ENCODE assay signal across 23 cellular contexts in the genomic region with DNA sequence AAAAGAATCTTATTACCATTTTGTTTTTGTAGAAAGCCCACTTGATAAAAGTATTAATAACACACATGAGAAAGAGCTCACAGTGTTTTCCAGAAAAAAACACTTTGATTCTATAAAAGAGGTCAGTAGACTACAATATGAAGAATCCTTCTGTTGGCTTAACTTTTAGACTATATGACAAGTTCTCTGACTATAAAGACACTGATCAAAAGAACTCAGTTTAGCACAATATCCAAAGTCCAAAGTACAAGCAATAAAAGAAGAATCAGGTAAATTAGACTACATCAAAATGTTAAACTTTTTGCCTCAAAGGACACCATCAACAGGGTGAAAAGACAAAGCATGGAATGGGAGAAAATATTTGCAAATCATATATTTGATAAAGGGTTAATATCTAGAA. TPM values are rescaled to one million over a fixed set of nuclear protein-coding genes. Genes with fewer than 3 reads are reported as not detected.
DNase-seq lines count a peak whose midpoint lies in the region; ATAC-seq and TF ChIP-seq lines count a peak whose summit lies in the region.
"Had no signal": no experiment of that assay in that cellular context is flagged by ENCODE, and none has a peak within 500 bp of the region (broad histone marks: within the 10 kb centered on the region; RNA-seq: fewer than 3 reads in every experiment).

No MANE protein-coding gene starts in this region.

- H2AFZ ChIP-seq in Loucy (ENCODE audit: low read length), result no peak overlapping the region
- H2AFZ ChIP-seq: GM23338 had no signal

- H3K36me3 Mint-ChIP-seq in T-helper 17 cell (ENCODE audit: low read depth), result no peaks in the 10 kb centered on the region
- H3K36me3 Mint-ChIP-seq: CD14-positive monocyte had no signal

- DNase-seq in T-helper 17 cell, result no peak
- DNase-seq in left colon, result no peak
- no peak for DNase-seq in middle frontal gyrus (ENCODE audit: extremely low spot score, low spot score)
- no peak for DNase-seq in heart right ventricle
- no peak for DNase-seq in psoas muscle
- DNase-seq: 8988T; ACHN; AML-193; BE2C; Calu3; CD4-positive, alpha-beta T cell; CD8-positive, alpha-beta memory T cell; COR-L47; DMS53; DMS79 treated with DMSO at 0.1 percent for 48 hours; GF-D8; H9 had no signal

- H3K4me2 ChIP-seq in Loucy (ENCODE audit: low read depth, low read length, poor library complexity, severe bottlenecking), result peak overlapping the region; percentile 11
- H3K4me2 ChIP-seq: A549, GM23338 had no signal

- H3K27me3 ChIP-seq in Loucy (ENCODE audit: insufficient read depth, low read length, poor library complexity, severe bottlenecking) (no peaks in the 10 kb centered on the region), heart right ventricle (no peaks in the 10 kb centered on the region), psoas muscle (ENCODE audit: insufficient read depth in 3 of 3, low read length in 2 of 3) (no peaks in the 10 kb centered on the region)
- H3K27me3 ChIP-seq: BE2C; BLaER1 treated with 17β-estradiol and CSF1 and Interleukin-3, amounts not matched to agents 10 nM and 100 nM had no signal

- no peaks in the 10 kb centered on the region for H3K27me3 Mint-ChIP-seq in T-helper 17 cell
- H3K27me3 Mint-ChIP-seq: CD4-positive, alpha-beta T cell had no signal

- H3K9me2 ChIP-seq in Loucy (replicated peaks; ENCODE audit: low read depth, low read length), result no peaks in the 10 kb centered on the region

- no peaks in the 10 kb centered on the region for H3F3A ChIP-seq in Loucy (ENCODE audit: low read depth)

- no peak overlapping the region for H3K4me3 Mint-ChIP-seq in T-helper 17 cell
- H3K4me3 Mint-ChIP-seq: CD14-positive monocyte; CD4-positive, alpha-beta T cell; CD8-positive, alpha-beta memory T cell; GM23338; H9 had no signal

- TF ChIP-seq CTCF in Loucy (conservative IDR thresholded peaks at IDR 0.05; ENCODE audit: low read length) (no peak), heart right ventricle (IDR thresholded peaks at IDR 0.05) (no peak), psoas muscle (IDR thresholded peaks at IDR 0.05) (no peak)

- H3K79me2 ChIP-seq in Loucy (ENCODE audit: insufficient read depth, low read length), result no peaks in the 10 kb centered on the region

- H3K36me3 ChIP-seq in Loucy (ENCODE audit: insufficient read depth, low read length) (no peaks in the 10 kb centered on the region), heart right ventricle (no peaks in the 10 kb centered on the region), psoas muscle (ENCODE audit: insufficient read depth in 1 of 2, low read depth in 1 of 2) (no peaks in the 10 kb centered on the region)
- H3K36me3 ChIP-seq: BE2C; BLaER1 treated with 17β-estradiol and CSF1 and Interleukin-3, amounts not matched to agents 10 nM and 100 nM had no signal

- H3K27ac Mint-ChIP-seq in T-helper 17 cell, result peak overlapping the region; percentile 34
- H3K27ac Mint-ChIP-seq: CD14-positive monocyte; CD4-positive, alpha-beta T cell; GM23338; H9 had no signal

- H3K27ac ChIP-seq in heart right ventricle (no peak overlapping the region), psoas muscle (no peak overlapping the region)
- H3K27ac ChIP-seq: A549; BLaER1 treated with 17β-estradiol and CSF1 and Interleukin-3, amounts not matched to agents 10 nM and 100 nM had no signal

- H3K9me3 ChIP-seq in Loucy (ENCODE audit: insufficient read depth, low read depth, low read length), result no peaks in the 10 kb centered on the region
- H3K9me3 ChIP-seq in T-helper 17 cell (ENCODE audit: control insufficient read depth, low read length, poor library complexity, severe bottlenecking), result no peaks in the 10 kb centered on the region
- no peaks in the 10 kb centered on the region for H3K9me3 ChIP-seq in heart right ventricle
- no peaks in the 10 kb centered on the region for H3K9me3 ChIP-seq in psoas muscle
- H3K9me3 ChIP-seq: A549; BE2C; BLaER1 treated with 17β-estradiol and CSF1 and Interleukin-3, amounts not matched to agents 10 nM and 100 nM had no signal

- intact Hi-C loops in left colon (cut with DNase I, micrococcal nuclease) (no loop called here), heart right ventricle (cut with DNase I) (no loop called here), psoas muscle (cut with DNase I) (no loop called here)

- peaks cover 7% of the 10 kb centered on the region for H3K4me1 ChIP-seq in Loucy (ENCODE audit: insufficient read depth, low read length, poor library complexity, severe bottlenecking)
- H3K4me1 ChIP-seq in heart right ventricle, result peaks cover 0 to 6% (median 0%) of the 10 kb centered on the region in 9 donors
- H3K4me1 ChIP-seq in psoas muscle, result peaks cover 6% of the 10 kb centered on the region
- H3K4me1 ChIP-seq: BE2C had no signal

- H3K9ac ChIP-seq in Loucy (ENCODE audit: low read depth, low read length, poor library complexity, severe bottlenecking), result no peak overlapping the region

- H4K20me1 ChIP-seq in Loucy (ENCODE audit: insufficient read depth, low read length, poor library complexity, severe bottlenecking), result no peaks in the 10 kb centered on the region
- H4K20me1 ChIP-seq: BLaER1 treated with 17β-estradiol and CSF1 and Interleukin-3, amounts not matched to agents 10 nM and 100 nM had no signal

- ATAC-seq in T-helper 17 cell (no peak), left colon (peak; percentile 58), heart right ventricle (no peak), psoas muscle (no peak)
- ATAC-seq: GM23338, HCT116 had no signal

- peaks cover 10% of the 10 kb centered on the region for H3K4me1 Mint-ChIP-seq in T-helper 17 cell
- H3K4me1 Mint-ChIP-seq: CD8-positive, alpha-beta memory T cell had no signal

- H3K4me3 ChIP-seq in Loucy (ENCODE audit: low read length, poor library complexity, severe bottlenecking), result no peak overlapping the region
- H3K4me3 ChIP-seq in heart right ventricle, result no peak overlapping the region
- no peak overlapping the region for H3K4me3 ChIP-seq in psoas muscle
- H3K4me3 ChIP-seq: A549; BLaER1 treated with 17β-estradiol and CSF1 and Interleukin-3, amounts not matched to agents 10 nM and 100 nM; GM23338 had no signal

RNA-seq across cellular contexts. Expression of gene SMG1, which starts 11.2 kb away (rescaled TPM):
- total RNA-seq in T-helper 17 cell (100 to 1,000 TPM; 177 to 192 TPM), left colon (10 to 100 TPM; 85.3 to 99.1 TPM), heart right ventricle (10 to 100 TPM; 35.5 to 58.2 (median 51.9) TPM), psoas muscle (100 to 1,000 TPM in 2 of 4 donors, 10 to 100 TPM in 2; 66.1 to 160 (median 107) TPM)
- polyA plus RNA-seq in heart right ventricle (10 to 100 TPM; 11.7 to 23.2 TPM), psoas muscle (10 to 100 TPM; 12.1 to 42.6 (median 27.0) TPM)

RNA-seq across cellular contexts. Expression of gene TMC7, which starts 46.3 kb away (rescaled TPM):
- not detected for total RNA-seq in T-helper 17 cell
- total RNA-seq in left colon, result 10 to 100 TPM; 11.7 to 12.7 TPM
- 1 to 10 TPM in 8 of 10 donors, under 1 TPM in 2; 0.76 to 1.7 (median 1.2) TPM for total RNA-seq in heart right ventricle
- polyA plus RNA-seq in heart right ventricle, result 1 to 10 TPM in 1 of 2 donors, under 1 TPM in 1; 0.90 to 1.9 TPM
- 1 to 10 TPM in 2 of 4 donors, under 1 TPM in 2; 0.32 to 1.8 (median 0.85) TPM for total RNA-seq in psoas muscle
- polyA plus RNA-seq in psoas muscle, result under 1 TPM; 0.46 to 0.77 (median 0.53) TPM
- total RNA-seq: CD4-positive, alpha-beta T cell; CD8-positive, alpha-beta memory T cell had no signal
- polyA plus RNA-seq: CD14-positive monocyte; CD8-positive, alpha-beta memory T cell had no signal

Comparison
In these comparisons a context has a peak if more than half of its experiments do, and no peak if none do; other contexts are left out.
1. RNA of gene TMC7, which starts 46.3 kb away (total RNA-seq): 11.7 to 12.7 TPM in left colon; 0.76 to 1.7 TPM in heart right ventricle, 0.32 to 1.8 TPM in psoas muscle and not detected in T-helper 17 cell; every median in the first group is over 4 times any median in the second.